Comparison of ENCODE assay signal across 8 cellular contexts in genomic region chr14:77641534-77642341, GRCh38. TPM values are rescaled to one million over a fixed set of nuclear protein-coding genes. Genes with fewer than 3 reads are reported as not detected.
DNase-seq lines count a peak whose midpoint lies in the region; ATAC-seq and TF ChIP-seq lines count a peak whose summit lies in the region.

No MANE protein-coding gene starts in this region.

- peaks cover 0 to 7% (median 1%) of the 10 kb centered on the region in 3 donors for H3K9me3 Mint-ChIP-seq in IgD-negative memory B cell
- H3K9me3 Mint-ChIP-seq in activated CD8-positive, alpha-beta T cell treated with anti-CD3 and anti-CD28 coated beads, Interleukin-2, amount 10 ng/mL, durations not matched to agents 7 days and 5 days (ENCODE audit: insufficient read depth) = no peaks in the 10 kb centered on the region

- peak overlapping the region; percentile 79 for H3K4me3 ChIP-seq in GM12865 (ENCODE audit: low read depth, low read length)
- peak overlapping the region; percentile 60 to 69 for H3K4me3 ChIP-seq in muscle layer of duodenum (ENCODE audit: low read depth in 1 of 2, low read length in 2 of 2)

- DNase-seq in GM12865 (ENCODE audit: low read depth) (peak; percentile 81), NCI-H446 treated with DMSO at 0.1 percent for 48 hours (lab: John Stamatoyannopoulos, UW) (no peak)
- DNase-seq in activated CD8-positive, alpha-beta T cell treated with anti-CD3 and anti-CD28 coated beads, Interleukin-2, amount 10 ng/mL, durations not matched to agents 7 days and 5 days = peak; percentile 71
- DNase-seq in effector CD4-positive, alpha-beta T cell = peak; percentile 40
- peak; percentile 49 to 63 for DNase-seq in stimulated activated CD8-positive, alpha-beta memory T cell treated with anti-CD3 and anti-CD28 coated beads, Interleukin-7, amount 100 ng/mL, for 48 hours (ENCODE audit: extremely low read depth in 1 of 2, low read depth in 1 of 2)

- no peaks in the 10 kb centered on the region for H3K27me3 ChIP-seq in muscle layer of duodenum (ENCODE audit: low read depth, low read length)

- H3K27ac Mint-ChIP-seq in IgD-negative memory B cell = peak overlapping the region; percentile 78 to 97 (median 92)
- H3K27ac Mint-ChIP-seq in activated CD8-positive, alpha-beta T cell treated with anti-CD3 and anti-CD28 coated beads, Interleukin-2, amount 10 ng/mL, durations not matched to agents 7 days and 5 days = peak overlapping the region; percentile 94

- peaks cover 12 to 16% (median 13%) of the 10 kb centered on the region in 3 donors for H3K4me1 Mint-ChIP-seq in IgD-negative memory B cell
- H3K4me1 Mint-ChIP-seq in activated CD8-positive, alpha-beta T cell treated with anti-CD3 and anti-CD28 coated beads, Interleukin-2, amount 10 ng/mL, durations not matched to agents 7 days and 5 days (ENCODE audit: low read depth) = peaks cover 17% of the 10 kb centered on the region

- CTCF ChIA-PET in activated CD8-positive, alpha-beta T cell treated with anti-CD3 and anti-CD28 coated beads, Interleukin-2, amount 10 ng/mL, durations not matched to agents 7 days and 5 days (lab: Charles Lee) = no interaction called here

- POLR2A ChIA-PET in activated CD8-positive, alpha-beta T cell treated with anti-CD3 and anti-CD28 coated beads, Interleukin-2, amount 10 ng/mL, durations not matched to agents 7 days and 5 days (lab: Charles Lee) = interaction anchor here (0.5 to 1.7 kb wide), 6 partner anchors 10 to 119 kb away, joined by 3 to 6 read pairs (median 3); no protein-coding TSS in a partner anchor

- peaks cover 2% of the 10 kb centered on the region for H3K36me3 Mint-ChIP-seq in IgD-negative memory B cell
- peaks cover 4% of the 10 kb centered on the region for H3K36me3 Mint-ChIP-seq in activated CD8-positive, alpha-beta T cell treated with anti-CD3 and anti-CD28 coated beads, Interleukin-2, amount 10 ng/mL, durations not matched to agents 7 days and 5 days (ENCODE audit: low read depth)

- peak overlapping the region; percentile 95 to 99 (median 97) for H3K4me3 Mint-ChIP-seq in IgD-negative memory B cell
- H3K4me3 Mint-ChIP-seq in activated CD8-positive, alpha-beta T cell treated with anti-CD3 and anti-CD28 coated beads, Interleukin-2, amount 10 ng/mL, durations not matched to agents 7 days and 5 days = peak overlapping the region; percentile 79

- H3K36me3 ChIP-seq in muscle layer of duodenum (ENCODE audit: control insufficient read depth in 1 of 2, insufficient read depth in 2 of 2, low read length in 2 of 2) = no peaks in the 10 kb centered on the region

- TF ChIP-seq CTCF in GM12865 (IDR thresholded peaks at IDR 0.05; ENCODE audit: insufficient read depth, low read depth, low read length, missing control alignments) = no peak

- H3K4me1 ChIP-seq in muscle layer of duodenum (ENCODE audit: control insufficient read depth in 1 of 2, insufficient read depth in 2 of 2, low read length in 2 of 2) = no peaks in the 10 kb centered on the region

- no peaks in the 10 kb centered on the region for H3K9me3 ChIP-seq in muscle layer of duodenum (ENCODE audit: control insufficient read depth in 1 of 2, low read length in 2 of 2)

- no peaks in the 10 kb centered on the region for H3K27me3 Mint-ChIP-seq in IgD-negative memory B cell
- peaks cover 1% of the 10 kb centered on the region for H3K27me3 Mint-ChIP-seq in activated CD8-positive, alpha-beta T cell treated with anti-CD3 and anti-CD28 coated beads, Interleukin-2, amount 10 ng/mL, durations not matched to agents 7 days and 5 days (ENCODE audit: low read depth)

- peak; percentile 92 for ATAC-seq in activated CD8-positive, alpha-beta T cell treated with anti-CD3 and anti-CD28 coated beads, Interleukin-2, amount 10 ng/mL, durations not matched to agents 7 days and 5 days
- no peak for ATAC-seq in HG03378 (IDR thresholded peaks at IDR 0.05; ENCODE audit: unreplicated experiment)

- H3K27ac ChIP-seq in muscle layer of duodenum (ENCODE audit: low read length) = peak overlapping the region; percentile 50

RNA-seq across cellular contexts. Expression of gene SPTLC2, which starts 25.3 kb away (rescaled TPM):
- polyA plus RNA-seq in IgD-negative memory B cell = 20.3 TPM
- 10 to 100 TPM; 76.5 to 80.4 TPM for total RNA-seq in activated CD8-positive, alpha-beta T cell treated with anti-CD3 and anti-CD28 coated beads, Interleukin-2, amount 10 ng/mL, durations not matched to agents 7 days and 5 days
